In the genomic region with DNA sequence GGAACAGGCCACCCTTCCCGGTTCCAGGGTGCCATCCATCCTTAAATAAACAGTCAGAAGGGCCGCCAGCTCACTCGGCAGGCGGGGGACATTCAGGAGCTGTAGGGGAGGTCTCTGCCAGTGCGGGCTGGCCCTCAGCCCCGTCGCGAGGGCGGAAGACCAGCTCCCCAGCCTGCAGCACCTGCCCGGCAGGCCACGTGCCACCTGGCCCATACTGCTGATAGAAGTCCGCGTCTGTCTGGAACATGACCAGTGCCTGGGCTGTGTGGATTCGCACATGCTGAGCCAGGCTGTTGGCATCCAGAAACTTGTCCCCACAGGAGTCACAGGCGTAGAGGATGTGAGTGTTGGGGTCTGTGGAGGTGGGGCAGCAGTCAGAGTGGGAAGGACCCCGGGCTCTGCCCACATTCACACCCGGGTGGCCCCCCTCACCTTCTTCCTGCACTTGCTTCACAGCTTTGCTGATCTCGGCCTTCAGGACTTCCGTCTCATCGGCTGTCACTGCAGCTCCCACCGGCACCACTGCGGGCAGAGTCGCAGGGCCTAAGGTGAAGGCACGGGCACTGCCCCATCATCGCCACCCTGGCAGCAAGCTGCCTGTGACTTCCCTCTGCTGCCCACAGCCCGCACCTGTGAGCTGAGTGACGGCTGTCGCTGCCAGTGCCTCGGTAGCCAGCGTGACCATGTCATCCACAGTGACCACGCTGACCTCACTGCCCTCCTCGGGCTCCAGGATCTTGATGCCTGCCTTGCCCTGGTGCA, we compare ENCODE assay signal across 14 cellular contexts.
DNase-seq lines count a peak whose midpoint lies in the region; ATAC-seq and TF ChIP-seq lines count a peak whose summit lies in the region.
"Had no signal": no experiment of that assay in that cellular context is flagged by ENCODE, and none has a peak within 500 bp of the region (broad histone marks: within the 10 kb centered on the region; RNA-seq: fewer than 3 reads in every experiment).

No MANE protein-coding gene starts in this region.

- TF ChIP-seq CTCF in RWPE2 (IDR thresholded peaks at IDR 0.05; ENCODE audit: poor library complexity, severe bottlenecking) (no peak), epithelial cell of esophagus (IDR thresholded peaks at IDR 0.05; ENCODE audit: insufficient read depth, low read depth, low read length, missing control alignments) (no peak)

- peaks cover 47% of the 10 kb centered on the region for H3K36me3 Mint-ChIP-seq in stimulated activated memory B cell treated with anti-CD40 and anti-IgM and Interleukin-4, amounts not matched to agents 10 μg/mL and 1 μg/mL and 100 μg/mL, for 72 hours

- no peaks in the 10 kb centered on the region for H3K9me3 ChIP-seq in RWPE2 (ENCODE audit: severe bottlenecking)
- H3K9me3 ChIP-seq: esophagus muscularis mucosa had no signal

- H3K4me1 Mint-ChIP-seq in stimulated activated memory B cell treated with anti-CD40 and anti-IgM and Interleukin-4, amounts not matched to agents 10 μg/mL and 1 μg/mL and 100 μg/mL, for 72 hours: peaks cover 36% of the 10 kb centered on the region

- H3K36me3 ChIP-seq in RWPE2 (ENCODE audit: low read depth): peaks cover 76% of the 10 kb centered on the region

- DNase-seq in activated CD8-positive, alpha-beta memory T cell treated with anti-CD3 and anti-CD28 coated beads, Interleukin-2, amount 50 U/mL, for 48 hours: peak; percentile 52
- DNase-seq in activated CD8-positive, alpha-beta memory T cell treated with anti-CD3 and anti-CD28 coated beads, Interleukin-2, amount 50 U/mL, for 4 hours: no peak
- DNase-seq in RWPE2 (ENCODE audit: low spot score) (peak; percentile 51), epithelial cell of esophagus (ENCODE audit: low read depth) (peak; percentile 42), SKM-1 (lab: John Stamatoyannopoulos, UW; ENCODE audit: unreplicated experiment) (no peak), NCI-H2029 (lab: John Stamatoyannopoulos, UW) (no peak)
- DNase-seq: ACHN; activated CD4-positive, alpha-beta memory T cell treated with anti-CD3 and anti-CD28 coated beads for 36 hours; activated naive CD8-positive, alpha-beta T cell treated with anti-CD3 and anti-CD28 coated beads, Interleukin-2, amount 10 ng/mL, durations not matched to agents 7 days and 5 days; NCI-H1694; NCI-H510A had no signal

- H3K9me3 Mint-ChIP-seq in stimulated activated memory B cell treated with anti-CD40 and anti-IgM and Interleukin-4, amounts not matched to agents 10 μg/mL and 1 μg/mL and 100 μg/mL, for 72 hours: no peaks in the 10 kb centered on the region
- H3K9me3 Mint-ChIP-seq: activated CD4-positive, alpha-beta memory T cell treated with anti-CD3 and anti-CD28 coated beads for 36 hours; activated naive CD8-positive, alpha-beta T cell treated with anti-CD3 and anti-CD28 coated beads, Interleukin-2, amount 10 ng/mL, durations not matched to agents 7 days and 5 days had no signal

- no peaks in the 10 kb centered on the region for H3K4me1 ChIP-seq in RWPE2 (ENCODE audit: insufficient read depth, poor library complexity, severe bottlenecking)

- H3K4me3 Mint-ChIP-seq in stimulated activated memory B cell treated with anti-CD40 and anti-IgM and Interleukin-4, amounts not matched to agents 10 μg/mL and 1 μg/mL and 100 μg/mL, for 72 hours: no peak overlapping the region
- H3K4me3 Mint-ChIP-seq: activated CD4-positive, alpha-beta memory T cell treated with anti-CD3 and anti-CD28 coated beads for 36 hours; activated naive CD8-positive, alpha-beta T cell treated with anti-CD3 and anti-CD28 coated beads, Interleukin-2, amount 10 ng/mL, durations not matched to agents 7 days and 5 days had no signal

- H3K27ac ChIP-seq in RWPE2 (ENCODE audit: poor library complexity, severe bottlenecking): no peak overlapping the region

- no peaks in the 10 kb centered on the region for H3K27me3 Mint-ChIP-seq in stimulated activated memory B cell treated with anti-CD40 and anti-IgM and Interleukin-4, amounts not matched to agents 10 μg/mL and 1 μg/mL and 100 μg/mL, for 72 hours
- H3K27me3 Mint-ChIP-seq: activated CD4-positive, alpha-beta memory T cell treated with anti-CD3 and anti-CD28 coated beads for 36 hours; activated naive CD8-positive, alpha-beta T cell treated with anti-CD3 and anti-CD28 coated beads, Interleukin-2, amount 10 ng/mL, durations not matched to agents 7 days and 5 days had no signal

- H3K4me3 ChIP-seq in RWPE2 (ENCODE audit: severe bottlenecking) (no peak overlapping the region), epithelial cell of esophagus (ENCODE audit: low read length) (no peak overlapping the region)
- H3K4me3 ChIP-seq: esophagus muscularis mucosa had no signal

- ATAC-seq in RWPE2 (ENCODE audit: low read depth) (no peak), GM21390 (IDR thresholded peaks at IDR 0.05; ENCODE audit: unreplicated experiment) (no peak)
- ATAC-seq in stimulated activated memory B cell treated with anti-CD40 and anti-IgM and Interleukin-4, amounts not matched to agents 10 μg/mL and 1 μg/mL and 100 μg/mL, for 72 hours: no peak

- H3K27me3 ChIP-seq in RWPE2 (ENCODE audit: insufficient read depth, poor library complexity, severe bottlenecking): no peaks in the 10 kb centered on the region
- H3K27me3 ChIP-seq: esophagus muscularis mucosa had no signal

- H3K27ac Mint-ChIP-seq in stimulated activated memory B cell treated with anti-CD40 and anti-IgM and Interleukin-4, amounts not matched to agents 10 μg/mL and 1 μg/mL and 100 μg/mL, for 72 hours: peak overlapping the region; percentile 59
- H3K27ac Mint-ChIP-seq: activated CD4-positive, alpha-beta memory T cell treated with anti-CD3 and anti-CD28 coated beads for 36 hours; activated naive CD8-positive, alpha-beta T cell treated with anti-CD3 and anti-CD28 coated beads, Interleukin-2, amount 10 ng/mL, durations not matched to agents 7 days and 5 days had no signal

Comparison
In these comparisons a context has a peak if more than half of its experiments do, and no peak if none do; other contexts are left out.
1. DNase-seq: peak in activated CD8-positive, alpha-beta memory T cell treated with anti-CD3 and anti-CD28 coated beads, Interleukin-2, amount 50 U/mL, for 48 hours (single experiment), RWPE2 (single experiment) and epithelial cell of esophagus (single experiment); none in activated CD8-positive, alpha-beta memory T cell treated with anti-CD3 and anti-CD28 coated beads, Interleukin-2, amount 50 U/mL, for 4 hours (single experiment), SKM-1 (single experiment) and NCI-H2029 (single experiment).